ENCODE assay signal across 19 cellular contexts in the genomic region with DNA sequence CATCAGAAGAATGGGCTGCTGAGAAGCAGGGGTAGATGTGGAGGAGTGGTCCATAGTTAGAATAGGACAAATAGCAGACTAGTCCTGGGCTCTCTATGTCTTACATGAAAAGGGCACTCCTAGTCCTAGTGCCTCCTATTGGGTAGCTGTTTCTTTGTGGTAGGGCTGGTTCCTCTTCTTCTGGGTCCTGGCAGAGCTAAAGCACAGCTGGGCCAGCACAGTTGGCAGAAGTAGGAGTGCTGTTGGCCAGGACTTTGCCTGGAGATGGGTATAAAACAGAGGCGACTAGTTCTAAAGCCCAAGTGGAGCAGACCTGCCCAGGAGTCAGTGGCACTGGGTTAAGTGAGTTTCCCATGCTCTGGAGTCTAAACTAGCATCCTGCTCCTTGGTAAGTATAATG. TPM values are rescaled to one million over a fixed set of nuclear protein-coding genes. Genes with fewer than 3 reads are reported as not detected.
"Had no signal": no experiment of that assay in that cellular context is flagged by ENCODE, and none has a peak within 500 bp of the region (broad histone marks: within the 10 kb centered on the region; RNA-seq: fewer than 3 reads in every experiment).

No MANE protein-coding gene starts in this region.

- H3K4me3 ChIP-seq: esophagus muscularis mucosa, gastrocnemius medialis, left lung, lung, sigmoid colon, skin epidermis, testis, tibial nerve, upper lobe of right lung, vagina had no signal

- H3K9me3 ChIP-seq: esophagus muscularis mucosa, gastrocnemius medialis, left lung, sigmoid colon, testis, upper lobe of right lung, vagina had no signal

- H3K36me3 ChIP-seq: left lung, sigmoid colon, upper lobe of right lung had no signal

- H3K4me3 Mint-ChIP-seq: effector memory CD8-positive, alpha-beta T cell; naive thymus-derived CD4-positive, alpha-beta T cell had no signal

- H3K27ac ChIP-seq: epithelial cell of prostate, esophagus muscularis mucosa, gastrocnemius medialis, left lung, sigmoid colon, testis, tibial nerve, upper lobe of right lung, vagina had no signal

- H3K9me3 Mint-ChIP-seq: effector memory CD8-positive, alpha-beta T cell had no signal

- ATAC-seq: effector memory CD8-positive, alpha-beta T cell; gastrocnemius medialis; left lung; naive thymus-derived CD4-positive, alpha-beta T cell; stimulated activated naive CD8-positive, alpha-beta T cell treated with anti-CD3 and anti-CD28 coated beads, Interleukin-15, Interleukin-2, amounts not matched to agents 100 U/mL and 50 U/mL, for 24 hours; upper lobe of right lung had no signal

- H3K27ac Mint-ChIP-seq: effector memory CD8-positive, alpha-beta T cell; naive thymus-derived CD4-positive, alpha-beta T cell had no signal

- H3K27me3 ChIP-seq: gastrocnemius medialis, left lung, sigmoid colon, testis, tibial nerve, upper lobe of right lung, vagina had no signal

- DNase-seq: effector memory CD8-positive, alpha-beta T cell; gastrocnemius medialis; glutamatergic neuron; islet precursor cell; left lung; mesenchymal stem cell; naive thymus-derived CD4-positive, alpha-beta T cell; sigmoid colon; stimulated activated CD4-positive, alpha-beta T cell treated with anti-CD3 and anti-CD28 coated beads, Interleukin-2, amount 100 ng/mL, for 48 hours; stimulated activated naive CD8-positive, alpha-beta T cell treated with anti-CD3 and anti-CD28 coated beads, Interleukin-15, Interleukin-2, amounts not matched to agents 100 U/mL and 50 U/mL, for 24 hours; testis; upper lobe of right lung had no signal

RNA-seq across cellular contexts. Expression of gene PPFIBP2, which starts 55.2 kb away (rescaled TPM):
- polyA plus RNA-seq: neural cell had no signal
